ENCODE assay signal across 17 cellular contexts in the genomic region with DNA sequence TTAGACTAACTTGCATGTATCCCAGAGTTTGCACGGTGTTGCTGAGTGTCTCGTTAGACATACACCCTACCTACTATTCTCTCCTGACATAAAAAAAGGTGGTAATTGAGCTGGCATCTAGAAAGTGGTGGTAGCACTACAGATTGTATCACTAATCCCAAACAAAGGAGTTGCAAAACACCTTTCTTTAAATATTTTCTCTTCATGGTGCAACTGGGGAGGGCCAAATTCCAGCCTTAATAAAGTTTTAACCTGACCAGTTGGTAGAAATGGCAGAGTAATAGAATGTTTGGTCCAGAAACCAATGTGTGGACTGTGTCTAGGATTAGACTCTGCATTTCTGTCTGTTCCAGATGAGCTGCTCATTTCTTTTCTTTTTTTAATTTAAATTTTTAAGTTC.
"Had no signal": no experiment of that assay in that cellular context is flagged by ENCODE, and none has a peak within 500 bp of the region (broad histone marks: within the 10 kb centered on the region; RNA-seq: fewer than 3 reads in every experiment).

No MANE protein-coding gene starts in this region.

- H3K4me3 Mint-ChIP-seq: natural killer cell treated with Interleukin-12 subunit alpha and Interleukin-12 subunit beta and Interleukin-15 and Interleukin-18, amount 100 ng/mL, for 72 hours; stimulated activated effector memory CD8-positive, alpha-beta T cell treated with anti-CD3 and anti-CD28 coated beads, Interleukin-12 subunit alpha, Interleukin-12 subunit beta, amount 100 ng/mL, for 72 hours; stimulated activated naive CD8-positive, alpha-beta T cell treated with anti-CD3 and anti-CD28 coated beads, Interleukin-15, amount 100 ng/mL, for 72 hours; type B pancreatic cell had no signal

- H3K36me3 Mint-ChIP-seq: activated naive CD4-positive, alpha-beta T cell treated with anti-CD3 and anti-CD28 coated beads, Interleukin-2, amount 50 U/mL, for 72 hours; natural killer cell treated with Interleukin-12 subunit alpha and Interleukin-12 subunit beta and Interleukin-15 and Interleukin-18, amount 100 ng/mL, for 72 hours; stimulated activated effector memory CD8-positive, alpha-beta T cell treated with anti-CD3 and anti-CD28 coated beads, Interleukin-12 subunit alpha, Interleukin-12 subunit beta, amount 100 ng/mL, for 72 hours; type B pancreatic cell had no signal

- H3K9me3 Mint-ChIP-seq: activated naive CD4-positive, alpha-beta T cell treated with anti-CD3 and anti-CD28 coated beads, Interleukin-2, amount 50 U/mL, for 72 hours; natural killer cell treated with Interleukin-12 subunit alpha and Interleukin-12 subunit beta and Interleukin-15 and Interleukin-18, amount 100 ng/mL, for 72 hours; stimulated activated effector memory CD8-positive, alpha-beta T cell treated with anti-CD3 and anti-CD28 coated beads, Interleukin-12 subunit alpha, Interleukin-12 subunit beta, amount 100 ng/mL, for 72 hours; stimulated activated naive CD8-positive, alpha-beta T cell treated with anti-CD3 and anti-CD28 coated beads, Interleukin-15, amount 100 ng/mL, for 72 hours; type B pancreatic cell had no signal

- H3K27me3 Mint-ChIP-seq: stimulated activated naive CD8-positive, alpha-beta T cell treated with anti-CD3 and anti-CD28 coated beads, Interleukin-15, amount 100 ng/mL, for 72 hours; type B pancreatic cell had no signal

- H3K4me3 ChIP-seq: esophagus squamous epithelium, gastroesophageal sphincter, heart left ventricle, thoracic aorta, vagina had no signal

- H3K27ac Mint-ChIP-seq: activated naive CD4-positive, alpha-beta T cell treated with anti-CD3 and anti-CD28 coated beads, Interleukin-2, amount 50 U/mL, for 72 hours; natural killer cell treated with Interleukin-12 subunit alpha and Interleukin-12 subunit beta and Interleukin-15 and Interleukin-18, amount 100 ng/mL, for 72 hours; stimulated activated effector memory CD8-positive, alpha-beta T cell treated with anti-CD3 and anti-CD28 coated beads, Interleukin-12 subunit alpha, Interleukin-12 subunit beta, amount 100 ng/mL, for 72 hours; stimulated activated naive CD8-positive, alpha-beta T cell treated with anti-CD3 and anti-CD28 coated beads, Interleukin-15, amount 100 ng/mL, for 72 hours; type B pancreatic cell had no signal

- H3K27me3 ChIP-seq: ascending aorta, esophagus squamous epithelium, gastroesophageal sphincter, heart left ventricle, vagina had no signal

- ATAC-seq: activated naive CD4-positive, alpha-beta T cell treated with anti-CD3 and anti-CD28 coated beads, Interleukin-2, amount 50 U/mL, for 72 hours; natural killer cell treated with Interleukin-12 subunit alpha and Interleukin-12 subunit beta and Interleukin-15 and Interleukin-18, amount 100 ng/mL, for 72 hours; stimulated activated effector memory CD8-positive, alpha-beta T cell treated with anti-CD3 and anti-CD28 coated beads, Interleukin-12 subunit alpha, Interleukin-12 subunit beta, amount 100 ng/mL, for 72 hours; stimulated activated naive CD8-positive, alpha-beta T cell treated with anti-CD3 and anti-CD28 coated beads, Interleukin-15, amount 100 ng/mL, for 72 hours had no signal

- H3K36me3 ChIP-seq: ascending aorta, esophagus squamous epithelium, gastroesophageal sphincter, heart left ventricle, thoracic aorta, vagina, WERI-Rb-1 had no signal

- DNase-seq: activated T-cell treated with anti-CD3 and anti-CD28 coated beads, Interleukin-2, amount 50 U/mL, for 1 hour; central memory CD4-positive, alpha-beta T cell; esophagus squamous epithelium; heart left ventricle; mammary epithelial cell; small intestine; stimulated activated CD4-positive, alpha-beta T cell treated with anti-CD3 and anti-CD28 coated beads, Interleukin-2, amount 100 ng/mL, for 24 hours; stimulated activated naive CD8-positive, alpha-beta T cell treated with anti-CD3 and anti-CD28 coated beads, Interleukin-15, amount 100 ng/mL, for 72 hours; WERI-Rb-1 had no signal

- H3K9me3 ChIP-seq: ascending aorta, esophagus squamous epithelium, gastroesophageal sphincter, heart left ventricle, thoracic aorta, vagina had no signal

- H3K27ac ChIP-seq: thoracic aorta, vagina, WERI-Rb-1 had no signal
